Comparison of ENCODE assay signal across 1 cellular context in genomic region chr17:80025140-80025539, GRCh38.
TF ChIP-seq lines count a peak whose summit lies in the region.

No MANE protein-coding gene starts in this region.

TF ChIP-seq in HEK293, 187 proteins besides CTCF, POLR2A, EP300 and RAD21 (continued from another document):
- TF ChIP-seq ZNF148 (tag by site-specific recombination; IDR thresholded peaks at IDR 0.05; ENCODE audit: borderline replicate concordance) (no peak), ZNF624 (tag by site-specific recombination; IDR thresholded peaks at IDR 0.05) (no peak), ZNF513 (tag by site-specific recombination; IDR thresholded peaks at IDR 0.05) (no peak), ZNF26 (tag by site-specific recombination; IDR thresholded peaks at IDR 0.05) (no peak), ZNF155 (tag by site-specific recombination; IDR thresholded peaks at IDR 0.05) (no peak), BCL11A (tag by site-specific recombination; IDR thresholded peaks at IDR 0.05; ENCODE audit: low read depth) (no peak), ZNF324 (tag by site-specific recombination; IDR thresholded peaks at IDR 0.05) (no peak), REPIN1 (tag by site-specific recombination; IDR thresholded peaks at IDR 0.05; ENCODE audit: low read depth) (no peak), MYNN (tag by site-specific recombination; IDR thresholded peaks at IDR 0.05; ENCODE audit: borderline replicate concordance) (no peak), ZBTB10 (tag by site-specific recombination; IDR thresholded peaks at IDR 0.05) (no peak), GFI1B (tag by site-specific recombination; IDR thresholded peaks at IDR 0.05) (no peak), ELK4 (IDR thresholded peaks at IDR 0.05; ENCODE audit: borderline replicate concordance, low read depth, low read length) (no peak), ZBTB17 (tag by site-specific recombination; IDR thresholded peaks at IDR 0.05) (no peak), ZNF37A (tag by site-specific recombination; IDR thresholded peaks at IDR 0.05) (no peak), ZNF580 (tag by site-specific recombination; IDR thresholded peaks at IDR 0.05) (no peak), INSM2 (tag by site-specific recombination; IDR thresholded peaks at IDR 0.05) (no peak), ZNF704 (tag by site-specific recombination; IDR thresholded peaks at IDR 0.05) (no peak), PRDM4 (tag by site-specific recombination; IDR thresholded peaks at IDR 0.05) (no peak)
